In genomic region chr17:48626470-48627241, GRCh38 we compare ENCODE assay signal across 1 cellular context.
A peak's percentile ranks its signal among the peaks of the same experiment; 100 is the strongest.
TF ChIP-seq lines count a peak whose summit lies in the region.

No MANE protein-coding gene starts in this region.

TF ChIP-seq in K562, 482 proteins besides CTCF, POLR2A, EP300 and RAD21 (continued from another document and continues in another):
- TF ChIP-seq TSC22D4 (tag; IDR thresholded peaks at IDR 0.05) (no peak), THRA (IDR thresholded peaks at IDR 0.05) (no peak), GTF2B (IDR thresholded peaks at IDR 0.05; ENCODE audit: extremely low read depth, insufficient read length) (no peak), RFX5 (IDR thresholded peaks at IDR 0.05; ENCODE audit: low read depth, low read length) (0 out of 2 replicates have a peak, but pooled peaks have one; percentile 12), CHAMP1 (IDR thresholded peaks at IDR 0.05) (no peak), ARNT (IDR thresholded peaks at IDR 0.05) (peak in 1 of 2 experiments; percentile 79; a peak in 2 of 4 replicates), DMBX1 (CRISPR knock-in tag; IDR thresholded peaks at IDR 0.05; ENCODE audit: borderline replicate concordance) (no peak), ZNF79 (CRISPR knock-in tag; IDR thresholded peaks at IDR 0.05; ENCODE audit: low read depth) (no peak), FIP1L1 (IDR thresholded peaks at IDR 0.05; ENCODE audit: low read depth, low read length, poor library complexity, severe bottlenecking) (no peak), GTF2A2 (tag; IDR thresholded peaks at IDR 0.05) (no peak), FOXK1 (CRISPR knock-in tag; IDR thresholded peaks at IDR 0.05; ENCODE audit: borderline replicate concordance) (no peak), XRCC5 (IDR thresholded peaks at IDR 0.05; ENCODE audit: low read depth, low read length) (0 out of 2 replicates have a peak, but pooled peaks have one; percentile 31), ARID1B (IDR thresholded peaks at IDR 0.05) (peak; percentile 86), HDAC3 (IDR thresholded peaks at IDR 0.05; ENCODE audit: borderline replicate concordance, partially characterized antibody) (peak; percentile 84), DEAF1 (CRISPR knock-in tag; IDR thresholded peaks at IDR 0.05) (no peak), TEAD4 (IDR thresholded peaks at IDR 0.05; ENCODE audit: low read length) (peak; percentile 72), TEAD4 (CRISPR knock-in tag; IDR thresholded peaks at IDR 0.05; ENCODE audit: borderline replicate concordance) (no peak), ZNF347 (CRISPR knock-in tag; IDR thresholded peaks at IDR 0.05; ENCODE audit: low read depth) (no peak), SIN3B (IDR thresholded peaks at IDR 0.05; ENCODE audit: low read depth) (no peak), CEBPG (CRISPR knock-in tag; IDR thresholded peaks at IDR 0.05) (peak; percentile 99), CEBPG (tag; conservative IDR thresholded peaks at IDR 0.05 in 1 of 2, IDR thresholded peaks at IDR 0.05 in 1 of 2) (peak; percentile 92 to 98), HMG20A (CRISPR knock-in tag; conservative IDR thresholded peaks at IDR 0.05) (no peak; the same call in 1 of the 2 replicates), E2F3 (CRISPR knock-in tag; IDR thresholded peaks at IDR 0.05) (no peak), ZBTB33 (CRISPR knock-in tag; IDR thresholded peaks at IDR 0.05) (0 out of 2 replicates have a peak, but pooled peaks have one; percentile 51), ZNF561 (CRISPR knock-in tag; conservative IDR thresholded peaks at IDR 0.05) (no peak), ZC3H11A (IDR thresholded peaks at IDR 0.05; ENCODE audit: low read depth, low read length) (no peak), FUS (optimal IDR thresholded peaks at IDR 0.05; ENCODE audit: low read depth, low read length) (no peak), ZNF57 (CRISPR knock-in tag; IDR thresholded peaks at IDR 0.05) (no peak), C11orf30 (IDR thresholded peaks at IDR 0.05; ENCODE audit: low read depth) (peak; percentile 66), KAT8 (IDR thresholded peaks at IDR 0.05; ENCODE audit: low read depth) (no peak), U2AF1 (optimal IDR thresholded peaks at IDR 0.05; ENCODE audit: low read depth, low read length) (no peak), CGGBP1 (CRISPR knock-in tag; IDR thresholded peaks at IDR 0.05) (no peak), MAX (CRISPR knock-in tag; IDR thresholded peaks at IDR 0.05) (no peak), GATAD2B (IDR thresholded peaks at IDR 0.05; ENCODE audit: borderline replicate concordance) (no peak; the same call in 1 of the 2 replicates), MCM5 (IDR thresholded peaks at IDR 0.05; ENCODE audit: low read depth) (no peak), PCBP2 (IDR thresholded peaks at IDR 0.05; ENCODE audit: low read depth, low read length, poor library complexity, severe bottlenecking) (no peak), E2F1 (CRISPR knock-in tag; IDR thresholded peaks at IDR 0.05) (no peak), FOXJ2 (tag; IDR thresholded peaks at IDR 0.05) (peak; percentile 75; the same call in 1 of the 2 replicates), CTCFL (IDR thresholded peaks at IDR 0.05; ENCODE audit: borderline replicate concordance, insufficient read depth, low read depth, low read length, poor library complexity, severe bottlenecking) (no peak), KDM2B (CRISPR knock-in tag; IDR thresholded peaks at IDR 0.05) (no peak), ZNF778 (CRISPR knock-in tag; IDR thresholded peaks at IDR 0.05) (no peak), ZNF124 (CRISPR knock-in tag; IDR thresholded peaks at IDR 0.05) (no peak), PHB (CRISPR knock-in tag; IDR thresholded peaks at IDR 0.05) (no peak), ZNF140 (CRISPR knock-in tag; IDR thresholded peaks at IDR 0.05) (no peak), ZNF431 (CRISPR knock-in tag; IDR thresholded peaks at IDR 0.05) (0 out of 2 replicates have a peak, but pooled peaks have one; percentile 54), MCM7 (IDR thresholded peaks at IDR 0.05) (no peak), ZBTB2 (IDR thresholded peaks at IDR 0.05) (peak; percentile 83), ZNF143 (CRISPR knock-in tag; IDR thresholded peaks at IDR 0.05) (no peak), RBM17 (IDR thresholded peaks at IDR 0.05; ENCODE audit: borderline replicate concordance, low read depth, low read length) (no peak), ZNF316 (IDR thresholded peaks at IDR 0.05) (peak; percentile 75), CREBBP (IDR thresholded peaks at IDR 0.05; ENCODE audit: low read depth, low read length) (no peak), KDM1A (IDR thresholded peaks at IDR 0.05) (peak in 1 of 2 experiments; percentile 85; a peak in 3 of 4 replicates), HMGXB4 (CRISPR knock-in tag; IDR thresholded peaks at IDR 0.05) (no peak), SMARCB1 (IDR thresholded peaks at IDR 0.05; ENCODE audit: insufficient read length, low read depth) (no peak), TAF15 (IDR thresholded peaks at IDR 0.05; ENCODE audit: low read depth, low read length) (no peak), ZNF551 (CRISPR knock-in tag; IDR thresholded peaks at IDR 0.05) (no peak), SRSF1 (IDR thresholded peaks at IDR 0.05; ENCODE audit: low read depth, low read length) (no peak), TCFL5 (CRISPR knock-in tag; conservative IDR thresholded peaks at IDR 0.05) (no peak), ZNF695 (CRISPR knock-in tag; IDR thresholded peaks at IDR 0.05) (no peak)
